In the genomic region with DNA sequence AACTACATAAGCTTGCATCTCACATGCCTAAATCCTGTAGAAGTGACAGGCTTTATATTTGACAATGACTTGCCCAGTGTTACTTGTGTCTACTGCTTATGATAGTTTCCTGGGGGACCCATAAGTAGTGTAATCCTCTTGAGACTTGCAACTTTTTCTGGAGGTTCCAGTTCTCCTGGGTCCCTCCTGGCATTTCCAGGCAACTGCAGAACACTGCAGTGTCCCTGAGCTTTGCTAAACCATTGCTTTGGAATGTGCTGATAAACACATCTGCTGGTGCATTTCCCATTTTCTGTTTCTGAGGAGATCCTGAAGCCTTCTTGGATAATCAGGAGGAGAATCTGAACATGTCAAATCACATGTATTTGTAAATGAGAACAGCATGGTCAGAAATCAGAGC, we compare ENCODE assay signal across 38 cellular contexts.
"Had no signal": no experiment of that assay in that cellular context is flagged by ENCODE, and none has a peak within 500 bp of the region (broad histone marks: within the 10 kb centered on the region; RNA-seq: fewer than 3 reads in every experiment).

No MANE protein-coding gene starts in this region.

- DNase-seq: activated effector memory CD4-positive, alpha-beta T cell treated with anti-CD3 and anti-CD28 coated beads, Interleukin-2, amount 50 U/mL, for 16 hours; activated effector memory CD4-positive, alpha-beta T cell treated with Interleukin-2 at 50 U/mL for 16 hours; activated gamma-delta T cell; activated gamma-delta T cell treated with Interleukin-2 at 50 U/mL for 16 hours; activated naive CD4-positive, alpha-beta T cell; activated naive CD4-positive, alpha-beta T cell treated with anti-CD3 and anti-CD28 coated beads for 36 hours; activated naive CD4-positive, alpha-beta T cell treated with anti-CD3 and anti-CD28 coated beads, Interleukin-2, amount 10 ng/mL, durations not matched to agents 7 days and 5 days; activated naive CD4-positive, alpha-beta T cell treated with anti-CD3 and anti-CD28 coated beads, Interleukin-2, amount 50 U/mL, for 16 hours; activated naive CD4-positive, alpha-beta T cell treated with Interleukin-2 at 50 U/mL for 16 hours; activated naive CD8-positive, alpha-beta T cell treated with anti-CD3 and anti-CD28 coated beads for 36 hours; activated naive CD8-positive, alpha-beta T cell treated with anti-CD3 and anti-CD28 coated beads, Interleukin-2, amount 10 ng/mL, durations not matched to agents 7 days and 5 days; activated naive CD8-positive, alpha-beta T cell treated with anti-CD3 and anti-CD28 coated beads, Interleukin-2, amount 50 U/mL, for 24 hours; activated T-cell treated with anti-CD3 and anti-CD28 coated beads, Interleukin-2, amount 50 U/mL, for 24 hours; activated T-cell treated with anti-CD3 and anti-CD28 coated beads, Interleukin-2, amount 50 U/mL, for 4 hours; activated T-cell treated with anti-CD3 and anti-CD28 coated beads, Interleukin-2, amount 50 U/mL, for 48 hours; activated T-cell treated with anti-CD3 and anti-CD28 coated beads, Interleukin-2, amount 50 U/mL, for 72 hours; adrenal gland; amniotic stem cell; amygdala; anterior cingulate cortex; aorta; body of pancreas; brain microvascular endothelial cell; caudate nucleus; central memory CD4-positive, alpha-beta T cell; cerebellar nuclear complex had no signal

- H3K4me3 Mint-ChIP-seq: activated naive CD4-positive, alpha-beta T cell treated with anti-CD3 and anti-CD28 coated beads for 36 hours; activated naive CD4-positive, alpha-beta T cell treated with anti-CD3 and anti-CD28 coated beads, Interleukin-2, amount 10 ng/mL, durations not matched to agents 7 days and 5 days; activated naive CD4-positive, alpha-beta T cell treated with anti-CD3 and anti-CD28 coated beads, Interleukin-2, amount 50 U/mL, for 24 hours; activated naive CD8-positive, alpha-beta T cell; activated naive CD8-positive, alpha-beta T cell treated with anti-CD3 and anti-CD28 coated beads for 36 hours; activated naive CD8-positive, alpha-beta T cell treated with anti-CD3 and anti-CD28 coated beads, Interleukin-2, amount 10 ng/mL, durations not matched to agents 7 days and 5 days; activated naive CD8-positive, alpha-beta T cell treated with anti-CD3 and anti-CD28 coated beads, Interleukin-2, amount 50 U/mL, for 24 hours; activated T-cell treated with anti-CD3 and anti-CD28 coated beads, Interleukin-2, amount 50 U/mL, for 24 hours; activated T-cell treated with anti-CD3 and anti-CD28 coated beads, Interleukin-2, amount 50 U/mL, for 4 hours; activated T-cell treated with anti-CD3 and anti-CD28 coated beads, Interleukin-2, amount 50 U/mL, for 72 hours; activated T-helper 1 cell treated with anti-CD3 and anti-CD28 coated beads, Interleukin-12 subunit alpha, Interleukin-12 subunit beta, Interleukin-2, Interleukin-4 antibody, amounts not matched to agents 30 ng/mL and 10 ng/mL and 1 ng/mL, durations not matched to agents 14 hours and 24 hours and 36 hours; activated T-helper 17 cell treated with anti-CD3 and anti-CD28 coated beads, Interleukin-2, amount 50 U/mL, for 72 hours; brain; central memory CD8-positive, alpha-beta T cell had no signal

- H3K36me3 Mint-ChIP-seq: activated naive CD4-positive, alpha-beta T cell treated with anti-CD3 and anti-CD28 coated beads, Interleukin-2, amount 10 ng/mL, durations not matched to agents 7 days and 5 days; activated naive CD4-positive, alpha-beta T cell treated with anti-CD3 and anti-CD28 coated beads, Interleukin-2, amount 50 U/mL, for 24 hours; activated naive CD4-positive, alpha-beta T cell treated with anti-CD3 and anti-CD28 coated beads, Interleukin-2, amount 50 U/mL, for 72 hours; activated naive CD8-positive, alpha-beta T cell; activated naive CD8-positive, alpha-beta T cell treated with anti-CD3 and anti-CD28 coated beads for 36 hours; activated naive CD8-positive, alpha-beta T cell treated with anti-CD3 and anti-CD28 coated beads, Interleukin-2, amount 10 ng/mL, durations not matched to agents 7 days and 5 days had no signal

- H3K4me1 Mint-ChIP-seq: activated naive CD4-positive, alpha-beta T cell treated with anti-CD3 and anti-CD28 coated beads, Interleukin-2, amount 10 ng/mL, durations not matched to agents 7 days and 5 days; activated naive CD4-positive, alpha-beta T cell treated with anti-CD3 and anti-CD28 coated beads, Interleukin-2, amount 50 U/mL, for 24 hours; activated naive CD8-positive, alpha-beta T cell treated with anti-CD3 and anti-CD28 coated beads for 36 hours; activated naive CD8-positive, alpha-beta T cell treated with anti-CD3 and anti-CD28 coated beads, Interleukin-2, amount 10 ng/mL, durations not matched to agents 7 days and 5 days; activated naive CD8-positive, alpha-beta T cell treated with anti-CD3 and anti-CD28 coated beads, Interleukin-2, amount 50 U/mL, for 24 hours; activated T-helper 17 cell treated with anti-CD3 and anti-CD28 coated beads, Interleukin-2, amount 50 U/mL, for 72 hours; central memory CD8-positive, alpha-beta T cell had no signal

- H3K27me3 Mint-ChIP-seq: activated naive CD4-positive, alpha-beta T cell treated with anti-CD3 and anti-CD28 coated beads, Interleukin-2, amount 10 ng/mL, durations not matched to agents 7 days and 5 days; activated naive CD4-positive, alpha-beta T cell treated with anti-CD3 and anti-CD28 coated beads, Interleukin-2, amount 50 U/mL, for 24 hours; activated naive CD8-positive, alpha-beta T cell; activated naive CD8-positive, alpha-beta T cell treated with anti-CD3 and anti-CD28 coated beads for 36 hours; activated naive CD8-positive, alpha-beta T cell treated with anti-CD3 and anti-CD28 coated beads, Interleukin-2, amount 10 ng/mL, durations not matched to agents 7 days and 5 days; activated naive CD8-positive, alpha-beta T cell treated with anti-CD3 and anti-CD28 coated beads, Interleukin-2, amount 50 U/mL, for 24 hours; activated T-cell treated with anti-CD3 and anti-CD28 coated beads, Interleukin-2, amount 50 U/mL, for 24 hours; activated T-helper 17 cell treated with anti-CD3 and anti-CD28 coated beads, Interleukin-2, amount 50 U/mL, for 72 hours; central memory CD8-positive, alpha-beta T cell had no signal

- H3K27me3 ChIP-seq: adrenal gland, ascending aorta, body of pancreas, brain microvascular endothelial cell, breast epithelium, cardiac muscle cell had no signal

- H3K4me1 ChIP-seq: adrenal gland, ascending aorta, body of pancreas, breast epithelium had no signal

- H3K27ac ChIP-seq: adrenal gland, ascending aorta, body of pancreas, brain microvascular endothelial cell, breast epithelium, cardiac muscle cell had no signal

- H3K9me3 ChIP-seq: adrenal gland, ascending aorta, body of pancreas, breast epithelium had no signal

- H3K9me3 Mint-ChIP-seq: activated naive CD4-positive, alpha-beta T cell treated with anti-CD3 and anti-CD28 coated beads for 36 hours; activated naive CD4-positive, alpha-beta T cell treated with anti-CD3 and anti-CD28 coated beads, Interleukin-2, amount 50 U/mL, for 24 hours; activated naive CD4-positive, alpha-beta T cell treated with anti-CD3 and anti-CD28 coated beads, Interleukin-2, amount 50 U/mL, for 72 hours; activated naive CD8-positive, alpha-beta T cell treated with anti-CD3 and anti-CD28 coated beads for 36 hours; activated naive CD8-positive, alpha-beta T cell treated with anti-CD3 and anti-CD28 coated beads, Interleukin-2, amount 10 ng/mL, durations not matched to agents 7 days and 5 days; activated naive CD8-positive, alpha-beta T cell treated with anti-CD3 and anti-CD28 coated beads, Interleukin-2, amount 50 U/mL, for 24 hours; activated T-cell treated with anti-CD3 and anti-CD28 coated beads, Interleukin-2, amount 50 U/mL, for 24 hours; activated T-cell treated with anti-CD3 and anti-CD28 coated beads, Interleukin-2, amount 50 U/mL, for 4 hours; activated T-cell treated with anti-CD3 and anti-CD28 coated beads, Interleukin-2, amount 50 U/mL, for 72 hours; activated T-helper 1 cell treated with anti-CD3 and anti-CD28 coated beads, Interleukin-12 subunit alpha, Interleukin-12 subunit beta, Interleukin-2, Interleukin-4 antibody, amounts not matched to agents 30 ng/mL and 10 ng/mL and 1 ng/mL, durations not matched to agents 14 hours and 24 hours and 36 hours; activated T-helper 17 cell treated with anti-CD3 and anti-CD28 coated beads, Interleukin-2, amount 50 U/mL, for 72 hours; activated T-helper 2 cell treated with anti-CD3 and anti-CD28 coated beads, Interferon-gamma antibody, Interleukin-2, Interleukin-4, amounts not matched to agents 10 μg/mL and 5 μg/mL and 100 μg/mL, durations not matched to agents 14 hours and 24 hours and 36 hours; central memory CD8-positive, alpha-beta T cell had no signal

- FAIRE-seq: bronchial epithelial cell had no signal

- ATAC-seq: activated naive CD4-positive, alpha-beta T cell treated with anti-CD3 and anti-CD28 coated beads, Interleukin-2, amount 50 U/mL, for 72 hours; activated naive CD8-positive, alpha-beta T cell treated with anti-CD3 and anti-CD28 coated beads, Interleukin-2, amount 50 U/mL, for 24 hours; activated T-cell treated with anti-CD3 and anti-CD28 coated beads, Interleukin-2, amount 50 U/mL, for 4 hours; activated T-cell treated with anti-CD3 and anti-CD28 coated beads, Interleukin-2, amount 50 U/mL, for 72 hours; activated T-helper 17 cell treated with anti-CD3 and anti-CD28 coated beads, Interleukin-2, amount 50 U/mL, for 72 hours; body of pancreas had no signal

- H3K4me3 ChIP-seq: adrenal gland, ascending aorta, body of pancreas, breast epithelium, cardiac muscle cell had no signal

- H3K36me3 ChIP-seq: adrenal gland, ascending aorta, brain microvascular endothelial cell, breast epithelium, cardiac muscle cell had no signal

- H3K27ac Mint-ChIP-seq: activated naive CD4-positive, alpha-beta T cell treated with anti-CD3 and anti-CD28 coated beads for 36 hours; activated naive CD4-positive, alpha-beta T cell treated with anti-CD3 and anti-CD28 coated beads, Interleukin-2, amount 10 ng/mL, durations not matched to agents 7 days and 5 days; activated naive CD4-positive, alpha-beta T cell treated with anti-CD3 and anti-CD28 coated beads, Interleukin-2, amount 50 U/mL, for 24 hours; activated naive CD4-positive, alpha-beta T cell treated with anti-CD3 and anti-CD28 coated beads, Interleukin-2, amount 50 U/mL, for 72 hours; activated naive CD8-positive, alpha-beta T cell; activated naive CD8-positive, alpha-beta T cell treated with anti-CD3 and anti-CD28 coated beads for 36 hours; activated naive CD8-positive, alpha-beta T cell treated with anti-CD3 and anti-CD28 coated beads, Interleukin-2, amount 10 ng/mL, durations not matched to agents 7 days and 5 days; activated naive CD8-positive, alpha-beta T cell treated with anti-CD3 and anti-CD28 coated beads, Interleukin-2, amount 50 U/mL, for 24 hours; activated T-cell treated with anti-CD3 and anti-CD28 coated beads, Interleukin-2, amount 50 U/mL, for 24 hours; activated T-cell treated with anti-CD3 and anti-CD28 coated beads, Interleukin-2, amount 50 U/mL, for 72 hours; activated T-helper 1 cell treated with anti-CD3 and anti-CD28 coated beads, Interleukin-12 subunit alpha, Interleukin-12 subunit beta, Interleukin-2, Interleukin-4 antibody, amounts not matched to agents 30 ng/mL and 10 ng/mL and 1 ng/mL, durations not matched to agents 14 hours and 24 hours and 36 hours; activated T-helper 17 cell treated with anti-CD3 and anti-CD28 coated beads, Interleukin-2, amount 50 U/mL, for 72 hours; activated T-helper 2 cell treated with anti-CD3 and anti-CD28 coated beads, Interferon-gamma antibody, Interleukin-2, Interleukin-4, amounts not matched to agents 10 μg/mL and 5 μg/mL and 100 μg/mL, durations not matched to agents 14 hours and 24 hours and 36 hours; brain had no signal
